In genomic region chr9:71446499-71447411, GRCh38 we compare ENCODE assay signal across 8 cellular contexts.
DNase-seq lines count a peak whose midpoint lies in the region; ATAC-seq, FAIRE-seq and TF ChIP-seq lines count a peak whose summit lies in the region.

No MANE protein-coding gene starts in this region.

- H3K79me2 ChIP-seq in keratinocyte (ENCODE audit: control insufficient read depth, insufficient read depth, low read length) = no peaks in the 10 kb centered on the region

- no peaks in the 10 kb centered on the region for H3K9me3 ChIP-seq in keratinocyte (ENCODE audit: control insufficient read depth, low read depth, low read length)

- H3K9me1 ChIP-seq in keratinocyte (ENCODE audit: control insufficient read depth, extremely low read depth, insufficient read depth, low read length) = no peaks in the 10 kb centered on the region

- no peaks in the 10 kb centered on the region for H4K20me1 ChIP-seq in keratinocyte (ENCODE audit: control insufficient read depth, extremely low read depth, insufficient read depth, low read length)

- DNase-seq in DMS153 (lab: John Stamatoyannopoulos, UW) (peak; percentile 8), caudate nucleus (lab: John Stamatoyannopoulos, UW) (peak in 37 of 61 donors; percentile 2 to 75 (median 14)), keratinocyte (ENCODE audit: low read depth, low spot score) (no peak), NCI-H2107 (lab: John Stamatoyannopoulos, UW) (no peak)
- peak; percentile 3 to 20 (median 5) for DNase-seq in stimulated activated CD4-positive, alpha-beta T cell treated with anti-CD3 and anti-CD28 coated beads, Interleukin-12 subunit alpha, Interleukin-12 subunit beta, amount 100 ng/mL, for 48 hours (ENCODE audit: low read depth in 2 of 3, low spot score in 1 of 3)

- peaks cover 24% of the 10 kb centered on the region for H3K27me3 ChIP-seq in keratinocyte (ENCODE audit: control insufficient read depth, extremely low read depth, insufficient read depth, low read length)

- peaks cover 9% of the 10 kb centered on the region for H3K4me1 ChIP-seq in keratinocyte (ENCODE audit: control insufficient read depth, extremely low read depth, insufficient read depth, low read length)

- H2AFZ ChIP-seq in keratinocyte (ENCODE audit: control insufficient read depth, low read length) = peak overlapping the region; percentile 52

- TF ChIP-seq CTCF in keratinocyte (optimal IDR thresholded peaks at IDR 0.05 in 1 of 3, IDR thresholded peaks at IDR 0.05 in 1 of 3, conservative IDR thresholded peaks at IDR 0.05 in 1 of 3; ENCODE audit: extremely low read depth in 1 of 3, insufficient read depth in 2 of 3, low read length in 3 of 3) = peak in 2 of 3 experiments; percentile 34 to 54

- dilution Hi-C loops in keratinocyte (cut with MboI; ENCODE audit: extremely low pct_ligation_motif_present, low sequenced_read_pairs) = no loop called here

- no peak for FAIRE-seq in keratinocyte (lab: Jason Lieb, UNC)

- ATAC-seq in GM19372 (IDR thresholded peaks at IDR 0.05; ENCODE audit: low read depth, unreplicated experiment) = peak; percentile 80
- ATAC-seq in HG03432 (IDR thresholded peaks at IDR 0.05; ENCODE audit: unreplicated experiment) = peak; percentile 93

- H3K9ac ChIP-seq in keratinocyte (ENCODE audit: control insufficient read depth, extremely low read depth, insufficient read depth, low read length) = no peak overlapping the region

- H3K36me3 ChIP-seq in keratinocyte (ENCODE audit: control insufficient read depth in 2 of 2, extremely low read depth in 1 of 2, insufficient read depth in 2 of 2, low read length in 2 of 2) = no peaks in the 10 kb centered on the region

- H3K27ac ChIP-seq in caudate nucleus (ENCODE audit: low read depth, low read length) (no peak overlapping the region), keratinocyte (ENCODE audit: control insufficient read depth, insufficient read depth, low read length) (no peak overlapping the region)

- peak overlapping the region; percentile 88 for H3K4me2 ChIP-seq in keratinocyte (ENCODE audit: control insufficient read depth, extremely low read depth, insufficient read depth, low read depth, low read length)

- peak overlapping the region; percentile 39 to 70 (median 67) for H3K4me3 ChIP-seq in keratinocyte (ENCODE audit: control insufficient read depth in 2 of 3, extremely low read depth in 1 of 3, insufficient read depth in 2 of 3, low read depth in 1 of 3, low read length in 3 of 3)

TF ChIP-seq in PFSK-1, 5 proteins besides CTCF, POLR2A, EP300 and RAD21:
- TF ChIP-seq SIN3A (IDR thresholded peaks at IDR 0.05; ENCODE audit: borderline replicate concordance, insufficient read depth, low read length) (0 out of 2 replicates have a peak, but pooled peaks have one; percentile 41), TAF1 (IDR thresholded peaks at IDR 0.05; ENCODE audit: borderline replicate concordance, insufficient read depth, low read length) (no peak), POLR2AphosphoS5 (IDR thresholded peaks at IDR 0.05; ENCODE audit: low read depth, low read length) (no peak), FOXP2 (optimal IDR thresholded peaks at IDR 0.05; ENCODE audit: borderline replicate concordance, extremely low read depth, extremely low read length, insufficient read depth) (no peak)
- TF ChIP-seq, protein P1, sequence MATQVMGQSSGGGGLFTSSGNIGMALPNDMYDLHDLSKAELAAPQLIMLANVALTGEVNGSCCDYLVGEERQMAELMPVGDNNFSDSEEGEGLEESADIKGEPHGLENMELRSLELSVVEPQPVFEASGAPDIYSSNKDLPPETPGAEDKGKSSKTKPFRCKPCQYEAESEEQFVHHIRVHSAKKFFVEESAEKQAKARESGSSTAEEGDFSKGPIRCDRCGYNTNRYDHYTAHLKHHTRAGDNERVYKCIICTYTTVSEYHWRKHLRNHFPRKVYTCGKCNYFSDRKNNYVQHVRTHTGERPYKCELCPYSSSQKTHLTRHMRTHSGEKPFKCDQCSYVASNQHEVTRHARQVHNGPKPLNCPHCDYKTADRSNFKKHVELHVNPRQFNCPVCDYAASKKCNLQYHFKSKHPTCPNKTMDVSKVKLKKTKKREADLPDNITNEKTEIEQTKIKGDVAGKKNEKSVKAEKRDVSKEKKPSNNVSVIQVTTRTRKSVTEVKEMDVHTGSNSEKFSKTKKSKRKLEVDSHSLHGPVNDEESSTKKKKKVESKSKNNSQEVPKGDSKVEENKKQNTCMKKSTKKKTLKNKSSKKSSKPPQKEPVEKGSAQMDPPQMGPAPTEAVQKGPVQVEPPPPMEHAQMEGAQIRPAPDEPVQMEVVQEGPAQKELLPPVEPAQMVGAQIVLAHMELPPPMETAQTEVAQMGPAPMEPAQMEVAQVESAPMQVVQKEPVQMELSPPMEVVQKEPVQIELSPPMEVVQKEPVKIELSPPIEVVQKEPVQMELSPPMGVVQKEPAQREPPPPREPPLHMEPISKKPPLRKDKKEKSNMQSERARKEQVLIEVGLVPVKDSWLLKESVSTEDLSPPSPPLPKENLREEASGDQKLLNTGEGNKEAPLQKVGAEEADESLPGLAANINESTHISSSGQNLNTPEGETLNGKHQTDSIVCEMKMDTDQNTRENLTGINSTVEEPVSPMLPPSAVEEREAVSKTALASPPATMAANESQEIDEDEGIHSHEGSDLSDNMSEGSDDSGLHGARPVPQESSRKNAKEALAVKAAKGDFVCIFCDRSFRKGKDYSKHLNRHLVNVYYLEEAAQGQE (IDR thresholded peaks at IDR 0.05; ENCODE audit: insufficient read depth in 1 of 2, low read depth in 2 of 2, low read length in 2 of 2) = peak; percentile 85 to 94

Comparison
In these comparisons a context has a peak if more than half of its experiments do, and no peak if none do; other contexts are left out.
1. DNase-seq: peak in DMS153 (single experiment), caudate nucleus (37 of 61) and stimulated activated CD4-positive, alpha-beta T cell treated with anti-CD3 and anti-CD28 coated beads, Interleukin-12 subunit alpha, Interleukin-12 subunit beta, amount 100 ng/mL, for 48 hours (3 of 3); none in keratinocyte (single experiment) and NCI-H2107 (single experiment).